Comparison of ENCODE assay signal across 10 cellular contexts in the genomic region with DNA sequence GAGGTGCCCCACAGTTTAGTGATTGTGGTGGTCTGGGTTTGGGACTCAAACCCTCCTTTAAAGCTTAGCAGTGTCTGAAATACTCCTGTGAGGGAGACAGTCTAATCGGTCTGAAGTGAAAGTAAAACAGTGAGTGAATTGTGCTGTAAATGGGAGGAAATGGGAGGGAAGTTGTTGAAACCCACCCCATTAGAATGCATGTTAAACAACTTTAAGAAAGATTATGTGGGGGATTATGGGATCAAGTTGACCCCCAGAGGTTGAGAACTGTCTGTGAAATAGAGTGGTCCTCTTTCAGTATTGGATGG.
DNase-seq lines count a peak whose midpoint lies in the region; TF ChIP-seq lines count a peak whose summit lies in the region.
"Had no signal": no experiment of that assay in that cellular context is flagged by ENCODE, and none has a peak within 500 bp of the region (broad histone marks: within the 10 kb centered on the region; RNA-seq: fewer than 3 reads in every experiment).

No MANE protein-coding gene starts in this region.

- H3K4me3 ChIP-seq in MG63 (peak overlapping the region; percentile 56), fibroblast of lung (replicated peaks in 1 of 4; ENCODE audit: control extremely low read depth in 1 of 4, insufficient read depth in 1 of 4, low read depth in 3 of 4, low read length in 4 of 4) (peak overlapping the region in 3 of 4 experiments; percentile 2 to 73 (median 63))

- H3K27me3 Mint-ChIP-seq in T-helper 1 cell treated with Interleukin-12 subunit alpha and Interleukin-12 subunit beta and Interleukin-4 antibody, amounts not matched to agents 30 μg/mL and 1 μg/mL, for 36 hours (ENCODE audit: low read depth): no peaks in the 10 kb centered on the region
- no peaks in the 10 kb centered on the region for H3K27me3 Mint-ChIP-seq in stimulated activated naive CD8-positive, alpha-beta T cell treated with anti-CD3 and anti-CD28 coated beads, Interleukin-15, Interleukin-2, amounts not matched to agents 100 ng/mL and 50 ng/mL, for 24 hours

- peak overlapping the region; percentile 97 for H3K27ac Mint-ChIP-seq in T-helper 1 cell treated with Interleukin-12 subunit alpha and Interleukin-12 subunit beta and Interleukin-4 antibody, amounts not matched to agents 30 μg/mL and 1 μg/mL, for 36 hours
- peak overlapping the region; percentile 94 for H3K27ac Mint-ChIP-seq in stimulated activated naive CD8-positive, alpha-beta T cell treated with anti-CD3 and anti-CD28 coated beads, Interleukin-15, Interleukin-2, amounts not matched to agents 100 ng/mL and 50 ng/mL, for 24 hours

- H2AFZ ChIP-seq in fibroblast of lung (ENCODE audit: low read length): peak overlapping the region; percentile 7

- H3K36me3 ChIP-seq in MG63 (no peaks in the 10 kb centered on the region), fibroblast of lung (ENCODE audit: control insufficient read depth, insufficient read depth, low read length) (no peaks in the 10 kb centered on the region)

- no peak for DNase-seq in T-helper 1 cell
- DNase-seq in MG63: no peak
- peak in 1 of 2 donors; percentile 31 for DNase-seq in fibroblast of lung (ENCODE audit: low read depth in 2 of 2)
- no peak for DNase-seq in COLO829 (ENCODE audit: low spot score)
- no peak for DNase-seq in mesenteric fat pad (ENCODE audit: low spot score)
- no peak for DNase-seq in putamen (ENCODE audit: low spot score)
- DNase-seq: aorta, left cardiac atrium had no signal

- H3K36me3 Mint-ChIP-seq in T-helper 1 cell treated with Interleukin-12 subunit alpha and Interleukin-12 subunit beta and Interleukin-4 antibody, amounts not matched to agents 30 μg/mL and 1 μg/mL, for 36 hours (ENCODE audit: low read depth): peaks cover 18% of the 10 kb centered on the region
- H3K36me3 Mint-ChIP-seq in stimulated activated naive CD8-positive, alpha-beta T cell treated with anti-CD3 and anti-CD28 coated beads, Interleukin-15, Interleukin-2, amounts not matched to agents 100 ng/mL and 50 ng/mL, for 24 hours (ENCODE audit: low read depth): no peaks in the 10 kb centered on the region

- H3K27ac ChIP-seq in fibroblast of lung (ENCODE audit: insufficient read depth, low read length): no peak overlapping the region

- H3K9ac ChIP-seq in fibroblast of lung (ENCODE audit: insufficient read depth, low read length): no peak overlapping the region

- peak overlapping the region; percentile 96 for H3K4me3 Mint-ChIP-seq in T-helper 1 cell treated with Interleukin-12 subunit alpha and Interleukin-12 subunit beta and Interleukin-4 antibody, amounts not matched to agents 30 μg/mL and 1 μg/mL, for 36 hours
- peak overlapping the region; percentile 93 for H3K4me3 Mint-ChIP-seq in stimulated activated naive CD8-positive, alpha-beta T cell treated with anti-CD3 and anti-CD28 coated beads, Interleukin-15, Interleukin-2, amounts not matched to agents 100 ng/mL and 50 ng/mL, for 24 hours

- H4K20me1 ChIP-seq in fibroblast of lung (ENCODE audit: control insufficient read depth, extremely low read depth, insufficient read depth, low read length): no peaks in the 10 kb centered on the region

- H3K4me1 ChIP-seq in fibroblast of lung (ENCODE audit: control insufficient read depth, extremely low read depth, insufficient read depth, low read length): no peaks in the 10 kb centered on the region

- no peaks in the 10 kb centered on the region for H3K9me3 Mint-ChIP-seq in T-helper 1 cell treated with Interleukin-12 subunit alpha and Interleukin-12 subunit beta and Interleukin-4 antibody, amounts not matched to agents 30 μg/mL and 1 μg/mL, for 36 hours
- no peaks in the 10 kb centered on the region for H3K9me3 Mint-ChIP-seq in stimulated activated naive CD8-positive, alpha-beta T cell treated with anti-CD3 and anti-CD28 coated beads, Interleukin-15, Interleukin-2, amounts not matched to agents 100 ng/mL and 50 ng/mL, for 24 hours

- no peaks in the 10 kb centered on the region for H3K27me3 ChIP-seq in MG63
- no peaks in the 10 kb centered on the region for H3K27me3 ChIP-seq in fibroblast of lung (ENCODE audit: control insufficient read depth, insufficient read depth, low read length)

- H3K4me1 Mint-ChIP-seq in T-helper 1 cell treated with Interleukin-12 subunit alpha and Interleukin-12 subunit beta and Interleukin-4 antibody, amounts not matched to agents 30 μg/mL and 1 μg/mL, for 36 hours (ENCODE audit: low read depth): peaks cover 47% of the 10 kb centered on the region
- H3K4me1 Mint-ChIP-seq in stimulated activated naive CD8-positive, alpha-beta T cell treated with anti-CD3 and anti-CD28 coated beads, Interleukin-15, Interleukin-2, amounts not matched to agents 100 ng/mL and 50 ng/mL, for 24 hours (ENCODE audit: low read depth): peaks cover 65% of the 10 kb centered on the region

- H3K4me2 ChIP-seq in fibroblast of lung (ENCODE audit: extremely low read depth, insufficient read depth, low read length): no peak overlapping the region

- H3K79me2 ChIP-seq in fibroblast of lung (ENCODE audit: control insufficient read depth, insufficient read depth, low read length): no peaks in the 10 kb centered on the region

- no peak for TF ChIP-seq CTCF in fibroblast of lung (conservative IDR thresholded peaks at IDR 0.05 in 1 of 2, IDR thresholded peaks at IDR 0.05 in 1 of 2; ENCODE audit: low read depth in 1 of 2, low read length in 2 of 2)

- H3K9me3 ChIP-seq in MG63 (no peaks in the 10 kb centered on the region), fibroblast of lung (ENCODE audit: control insufficient read depth, insufficient read depth, low read depth, low read length) (no peaks in the 10 kb centered on the region)
